In genomic region chr16:84144859-84145639, GRCh38 we compare ENCODE assay signal across 1 cellular context.
TF ChIP-seq lines count a peak whose summit lies in the region.

Gene DNAAF1, plus strand, starts transcription at chr16:84145308. Its CDS starts 133 bp downstream, at chr16:84145441.
Gene HSDL1, minus strand, starts transcription at chr16:84145177. Its CDS starts 13,856 bp downstream, at chr16:84131321.

TF ChIP-seq in HepG2, 621 proteins besides CTCF, POLR2A, EP300 and RAD21 (continued from another document and continues in another):
- no peak; the same call in 1 of the 2 replicates for TF ChIP-seq ZBTB4 (CRISPR knock-in tag; IDR thresholded peaks at IDR 0.05; ENCODE audit: borderline replicate concordance)
- TF ChIP-seq ZNF598 (CRISPR knock-in tag; IDR thresholded peaks at IDR 0.05; ENCODE audit: borderline replicate concordance) = no peak; the same call in 1 of the 2 replicates
- TF ChIP-seq TMF1 (CRISPR knock-in tag; IDR thresholded peaks at IDR 0.05; ENCODE audit: low read depth) = no peak; the same call in 1 of the 2 replicates
- no peak for TF ChIP-seq ZNF260 (CRISPR knock-in tag; IDR thresholded peaks at IDR 0.05; ENCODE audit: borderline replicate concordance, low read depth)
- TF ChIP-seq TRIM22 (IDR thresholded peaks at IDR 0.05) = no peak
- no peak for TF ChIP-seq BCL3 (CRISPR knock-in tag; IDR thresholded peaks at IDR 0.05)
- peak; percentile 28; the same call in 1 of the 2 replicates for TF ChIP-seq ZNF770 (CRISPR knock-in tag; IDR thresholded peaks at IDR 0.05)
- TF ChIP-seq ARHGAP35 (CRISPR knock-in tag; IDR thresholded peaks at IDR 0.05; ENCODE audit: borderline replicate concordance) = peak; percentile 33; the same call in 1 of the 2 replicates
- TF ChIP-seq KAT7 (CRISPR knock-in tag; IDR thresholded peaks at IDR 0.05; ENCODE audit: borderline replicate concordance) = no peak; the same call in 1 of the 2 replicates
- no peak for TF ChIP-seq ADNP (CRISPR knock-in tag; IDR thresholded peaks at IDR 0.05)
- TF ChIP-seq ZNF3 (CRISPR knock-in tag; IDR thresholded peaks at IDR 0.05) = no peak
- TF ChIP-seq ZNF501 (CRISPR knock-in tag; IDR thresholded peaks at IDR 0.05) = peak; percentile 63; the same call in 1 of the 2 replicates
- TF ChIP-seq KDM2A (CRISPR knock-in tag; IDR thresholded peaks at IDR 0.05; ENCODE audit: borderline replicate concordance, low read depth) = peak; percentile 37
- TF ChIP-seq ZNF30 (CRISPR knock-in tag; IDR thresholded peaks at IDR 0.05) = no peak
- TF ChIP-seq ZNF563 (CRISPR knock-in tag; IDR thresholded peaks at IDR 0.05) = peak; percentile 48; the same call in 1 of the 2 replicates
- peak; percentile 75 for TF ChIP-seq RBM22 (optimal IDR thresholded peaks at IDR 0.05; ENCODE audit: low read length)
- no peak for TF ChIP-seq ZNF552 (CRISPR knock-in tag; IDR thresholded peaks at IDR 0.05; ENCODE audit: borderline replicate concordance)
- no peak for TF ChIP-seq CREM (IDR thresholded peaks at IDR 0.05)
- TF ChIP-seq CREM (CRISPR knock-in tag; IDR thresholded peaks at IDR 0.05) = no peak
- TF ChIP-seq NFRKB (IDR thresholded peaks at IDR 0.05) = no peak
- peak; percentile 8; the same call in 1 of the 2 replicates for TF ChIP-seq ERF (CRISPR knock-in tag; IDR thresholded peaks at IDR 0.05)
- 0 out of 2 replicates have a peak, but pooled peaks have one; percentile 25 for TF ChIP-seq ZNF350 (CRISPR knock-in tag; IDR thresholded peaks at IDR 0.05; ENCODE audit: borderline replicate concordance, low read depth)
- no peak for TF ChIP-seq PITX1 (CRISPR knock-in tag; IDR thresholded peaks at IDR 0.05)
- TF ChIP-seq THRA (CRISPR knock-in tag; IDR thresholded peaks at IDR 0.05; ENCODE audit: borderline replicate concordance) = no peak
- peak; percentile 99 for TF ChIP-seq SAP130 (CRISPR knock-in tag; IDR thresholded peaks at IDR 0.05; ENCODE audit: low read depth)
- no peak for TF ChIP-seq ZNF616 (CRISPR knock-in tag; IDR thresholded peaks at IDR 0.05; ENCODE audit: low read depth)
- no peak for TF ChIP-seq ZNF724P (CRISPR knock-in tag; IDR thresholded peaks at IDR 0.05; ENCODE audit: borderline replicate concordance)
- peak; percentile 89 for TF ChIP-seq ZNF800 (CRISPR knock-in tag; IDR thresholded peaks at IDR 0.05)
- TF ChIP-seq MLX (CRISPR knock-in tag; IDR thresholded peaks at IDR 0.05) = no peak
- no peak for TF ChIP-seq SP1 (IDR thresholded peaks at IDR 0.05)
- TF ChIP-seq SP1 (CRISPR knock-in tag; IDR thresholded peaks at IDR 0.05) = peak; percentile 59
- TF ChIP-seq MAX (IDR thresholded peaks at IDR 0.05) = peak; percentile 63
- peak; percentile 62; the same call in 1 of the 2 replicates for TF ChIP-seq HES4 (CRISPR knock-in tag; IDR thresholded peaks at IDR 0.05; ENCODE audit: borderline replicate concordance)
- TF ChIP-seq FOSL1 (CRISPR knock-in tag; IDR thresholded peaks at IDR 0.05; ENCODE audit: borderline replicate concordance) = no peak
- no peak for TF ChIP-seq ZNF678 (CRISPR knock-in tag; IDR thresholded peaks at IDR 0.05)
- TF ChIP-seq XRCC5 (optimal IDR thresholded peaks at IDR 0.05; ENCODE audit: low read length) = peak; percentile 27
- TF ChIP-seq ZNF576 (CRISPR knock-in tag; IDR thresholded peaks at IDR 0.05) = no peak
- peak; percentile 69; the same call in 1 of the 2 replicates for TF ChIP-seq HOXA3 (CRISPR knock-in tag; IDR thresholded peaks at IDR 0.05)
- TF ChIP-seq MAZ (IDR thresholded peaks at IDR 0.05; ENCODE audit: borderline replicate concordance, low read depth, low read length) = no peak
- TF ChIP-seq MAZ (CRISPR knock-in tag; IDR thresholded peaks at IDR 0.05; ENCODE audit: low read depth) = peak; percentile 76
- peak; percentile 71 for TF ChIP-seq YEATS4 (CRISPR knock-in tag; IDR thresholded peaks at IDR 0.05; ENCODE audit: borderline replicate concordance)
- TF ChIP-seq NFATC3 (CRISPR knock-in tag; IDR thresholded peaks at IDR 0.05) = no peak
- peak; percentile 82 for TF ChIP-seq ZNF607 (CRISPR knock-in tag; IDR thresholded peaks at IDR 0.05; ENCODE audit: borderline replicate concordance)
- no peak for TF ChIP-seq MAFG (CRISPR knock-in tag; IDR thresholded peaks at IDR 0.05)
- TF ChIP-seq ASH2L (IDR thresholded peaks at IDR 0.05; ENCODE audit: insufficient read length, low read depth, low read length) = peak; percentile 58
- no peak for TF ChIP-seq ZNF879 (CRISPR knock-in tag; IDR thresholded peaks at IDR 0.05)
- TF ChIP-seq ZNF781 (CRISPR knock-in tag; IDR thresholded peaks at IDR 0.05; ENCODE audit: borderline replicate concordance, not compliant biosample characterization) = no peak
- TF ChIP-seq ZFP37 (CRISPR knock-in tag; IDR thresholded peaks at IDR 0.05; ENCODE audit: borderline replicate concordance) = no peak
- no peak for TF ChIP-seq ZNF788 (CRISPR knock-in tag; IDR thresholded peaks at IDR 0.05; ENCODE audit: borderline replicate concordance)
- TF ChIP-seq TGIF2 (CRISPR knock-in tag; IDR thresholded peaks at IDR 0.05) = peak; percentile 61; the same call in 1 of the 2 replicates
- no peak for TF ChIP-seq CENPBD1 (CRISPR knock-in tag; IDR thresholded peaks at IDR 0.05; ENCODE audit: borderline replicate concordance, low read depth)
- no peak for TF ChIP-seq RBM39 (IDR thresholded peaks at IDR 0.05; ENCODE audit: low read depth, low read length, poor library complexity, severe bottlenecking)
- no peak; the same call in 1 of the 2 replicates for TF ChIP-seq TFDP2 (CRISPR knock-in tag; IDR thresholded peaks at IDR 0.05)
